1 cellular context compared by ENCODE assay signal in the genomic region with DNA sequence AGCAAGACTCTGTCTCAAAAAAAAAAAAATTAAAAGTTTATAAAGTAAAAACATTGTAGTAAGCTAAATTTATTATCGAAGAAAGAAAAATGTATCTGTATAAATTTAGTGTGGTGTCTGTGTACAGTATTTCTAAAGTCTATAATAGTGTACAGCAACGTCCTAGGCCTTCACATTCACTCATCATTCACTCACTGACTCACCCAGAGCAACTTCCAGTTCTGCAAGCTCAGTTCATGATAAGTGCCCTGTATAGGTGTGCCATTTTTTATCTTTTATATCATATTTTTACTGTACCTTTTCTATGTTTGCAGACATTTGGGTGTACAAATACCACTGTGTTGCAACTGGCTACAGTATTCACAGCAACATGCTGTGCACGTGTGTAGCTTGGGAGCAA.
TF ChIP-seq lines count a peak whose summit lies in the region.

No MANE protein-coding gene starts in this region.

TF ChIP-seq in IMR-90, 13 proteins besides CTCF, POLR2A, EP300 and RAD21 (continued from another document):
- TF ChIP-seq, protein P1, sequence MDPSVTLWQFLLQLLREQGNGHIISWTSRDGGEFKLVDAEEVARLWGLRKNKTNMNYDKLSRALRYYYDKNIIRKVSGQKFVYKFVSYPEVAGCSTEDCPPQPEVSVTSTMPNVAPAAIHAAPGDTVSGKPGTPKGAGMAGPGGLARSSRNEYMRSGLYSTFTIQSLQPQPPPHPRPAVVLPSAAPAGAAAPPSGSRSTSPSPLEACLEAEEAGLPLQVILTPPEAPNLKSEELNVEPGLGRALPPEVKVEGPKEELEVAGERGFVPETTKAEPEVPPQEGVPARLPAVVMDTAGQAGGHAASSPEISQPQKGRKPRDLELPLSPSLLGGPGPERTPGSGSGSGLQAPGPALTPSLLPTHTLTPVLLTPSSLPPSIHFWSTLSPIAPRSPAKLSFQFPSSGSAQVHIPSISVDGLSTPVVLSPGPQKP (IDR thresholded peaks at IDR 0.05; ENCODE audit: borderline replicate concordance, low read depth, low read length) = no peak
TF ChIP-seq in IMR-90: peak in this region for 0.
